ENCODE assay signal across 8 cellular contexts in genomic region chr9:111661150-111661801, GRCh38. TPM values are rescaled to one million over a fixed set of nuclear protein-coding genes. Genes with fewer than 3 reads are reported as not detected.
DNase-seq lines count a peak whose midpoint lies in the region; ATAC-seq and TF ChIP-seq lines count a peak whose summit lies in the region.

Gene GNG10 (plus strand): TSS chr9:111661605. CDS start chr9:111661635, 30 bp downstream.

- no peaks in the 10 kb centered on the region for H3K27me3 Mint-ChIP-seq in chondrocyte (ENCODE audit: low read depth)

- no peak for TF ChIP-seq CTCF in chondrocyte (IDR thresholded peaks at IDR 0.05)

- peak within 1 kb of the TSS; percentile 52 for H3K27ac ChIP-seq in layer of hippocampus (ENCODE audit: low read depth, low read length)

- no peaks in the 10 kb centered on the region for H3K27me3 ChIP-seq in layer of hippocampus (ENCODE audit: control insufficient read depth, insufficient read depth, low read length)

- peak; percentile 91 for ATAC-seq in HG02759 (IDR thresholded peaks at IDR 0.05; ENCODE audit: unreplicated experiment)

- H3K4me1 Mint-ChIP-seq in chondrocyte (ENCODE audit: low read depth), result peaks cover 21% of the 10 kb centered on the region

- H3K36me3 Mint-ChIP-seq in chondrocyte (ENCODE audit: low read depth), result peaks cover 8% of the 10 kb centered on the region

- H3K4me3 Mint-ChIP-seq in chondrocyte (ENCODE audit: unreplicated experiment), result peak within 1 kb of the TSS; percentile 99

- H3K27ac Mint-ChIP-seq in chondrocyte (ENCODE audit: unreplicated experiment), result peak within 1 kb of the TSS; percentile 91

- no peaks in the 10 kb centered on the region for H3K9me3 Mint-ChIP-seq in chondrocyte (ENCODE audit: low read depth)

- peak; percentile 43 for DNase-seq in NCI-H2196 (lab: John Stamatoyannopoulos, UW; ENCODE audit: unreplicated experiment)
- no peak for DNase-seq in NCI-H2196 treated with DMSO at 0.1 percent for 48 hours (lab: John Stamatoyannopoulos, UW; ENCODE audit: unreplicated experiment)
- DNase-seq in NCI-H1694 (lab: John Stamatoyannopoulos, UW), result peak; percentile 7
- DNase-seq in activated CD4-positive, alpha-beta T cell treated with anti-CD3 and anti-CD28 coated beads for 24 hours (ENCODE audit: low read depth in 2 of 2), result peak; percentile 41 to 43
- no peak for DNase-seq in chondrocyte (ENCODE audit: low spot score)
- peak; percentile 30 to 54 (median 46) for DNase-seq in stimulated activated CD4-positive, alpha-beta T cell treated with anti-CD3 and anti-CD28 coated beads, Interleukin-1b, Interleukin-23, amount 100 ng/mL, for 24 hours (ENCODE audit: low read depth in 4 of 4, low spot score in 1 of 4)

RNA-seq across cellular contexts. Expression of gene GNG10, which starts in this region (rescaled TPM):
- total RNA-seq in chondrocyte, result 35.7 to 37.5 TPM (median 36.1 TPM) in 3 replicates

Comparison
In these comparisons a context has a peak if more than half of its experiments do, and no peak if none do; other contexts are left out.
1. DNase-seq: peak in NCI-H2196 (single experiment), NCI-H1694 (single experiment), activated CD4-positive, alpha-beta T cell treated with anti-CD3 and anti-CD28 coated beads for 24 hours (2 of 2) and stimulated activated CD4-positive, alpha-beta T cell treated with anti-CD3 and anti-CD28 coated beads, Interleukin-1b, Interleukin-23, amount 100 ng/mL, for 24 hours (4 of 4); none in NCI-H2196 treated with DMSO at 0.1 percent for 48 hours (single experiment) and chondrocyte (single experiment).